Comparison of ENCODE assay signal across 3 cellular contexts in genomic region chr16:55563797-55564196, GRCh38.
TF ChIP-seq lines count a peak whose summit lies in the region.

No MANE protein-coding gene starts in this region.

TF ChIP-seq in SK-N-SH, 30 proteins besides CTCF, POLR2A, EP300 and RAD21:
- no peak for TF ChIP-seq GATA2 (CRISPR knock-in tag; IDR thresholded peaks at IDR 0.05)
- no peak for TF ChIP-seq TEAD4 (IDR thresholded peaks at IDR 0.05; ENCODE audit: borderline replicate concordance, insufficient read depth)
- no peak for TF ChIP-seq CHD2 (IDR thresholded peaks at IDR 0.05; ENCODE audit: low read length, partially characterized antibody)
- no peak for TF ChIP-seq USF2 (IDR thresholded peaks at IDR 0.05; ENCODE audit: borderline replicate concordance, low read depth, low read length)
- no peak for TF ChIP-seq IRF3 (IDR thresholded peaks at IDR 0.05; ENCODE audit: low read depth, low read length)
- TF ChIP-seq GABPA (IDR thresholded peaks at IDR 0.05; ENCODE audit: low read depth) = no peak
- no peak for TF ChIP-seq PBX3 (IDR thresholded peaks at IDR 0.05)
- no peak for TF ChIP-seq TCF12 (IDR thresholded peaks at IDR 0.05)
- TF ChIP-seq YY1 (IDR thresholded peaks at IDR 0.05; ENCODE audit: low read depth) = no peak
- no peak for TF ChIP-seq FOXJ3 (CRISPR knock-in tag; IDR thresholded peaks at IDR 0.05)
- no peak for TF ChIP-seq POLR2AphosphoS5 (IDR thresholded peaks at IDR 0.05; ENCODE audit: low read depth, low read length)
- no peak for TF ChIP-seq FOSL2 (IDR thresholded peaks at IDR 0.05; ENCODE audit: borderline replicate concordance, low read depth)

TF ChIP-seq in SK-N-SH treated with all-trans-retinoic acid at 6 μM for 48 hours, 23 proteins besides CTCF, POLR2A, EP300 and RAD21:
- TF ChIP-seq RARB (CRISPR knock-in tag; IDR thresholded peaks at IDR 0.05) (no peak), CSDC2 (CRISPR knock-in tag; IDR thresholded peaks at IDR 0.05) (no peak), ZC3H10 (CRISPR knock-in tag; IDR thresholded peaks at IDR 0.05) (no peak), ZNF8 (CRISPR knock-in tag; IDR thresholded peaks at IDR 0.05) (no peak), ZNF565 (CRISPR knock-in tag; conservative IDR thresholded peaks at IDR 0.05; ENCODE audit: low read depth) (no peak), ARNTL (CRISPR knock-in tag; IDR thresholded peaks at IDR 0.05; ENCODE audit: borderline replicate concordance, low read depth) (no peak), ISL1 (CRISPR knock-in tag; IDR thresholded peaks at IDR 0.05) (no peak), PPARA (CRISPR knock-in tag; IDR thresholded peaks at IDR 0.05; ENCODE audit: borderline replicate concordance) (no peak), GLIS3 (CRISPR knock-in tag; IDR thresholded peaks at IDR 0.05) (no peak), BACH2 (CRISPR knock-in tag; IDR thresholded peaks at IDR 0.05; ENCODE audit: borderline replicate concordance) (no peak), CREB5 (CRISPR knock-in tag; IDR thresholded peaks at IDR 0.05; ENCODE audit: low read depth) (no peak), PATZ1 (CRISPR knock-in tag; IDR thresholded peaks at IDR 0.05; ENCODE audit: borderline replicate concordance) (no peak), POU6F1 (CRISPR knock-in tag; IDR thresholded peaks at IDR 0.05; ENCODE audit: borderline replicate concordance, low read depth) (no peak), ZFP30 (CRISPR knock-in tag; IDR thresholded peaks at IDR 0.05) (no peak), TOX (CRISPR knock-in tag; IDR thresholded peaks at IDR 0.05; ENCODE audit: borderline replicate concordance) (no peak), CSRNP3 (CRISPR knock-in tag; IDR thresholded peaks at IDR 0.05) (no peak), TCF4 (CRISPR knock-in tag; IDR thresholded peaks at IDR 0.05; ENCODE audit: borderline replicate concordance) (no peak), ZNF70 (CRISPR knock-in tag; IDR thresholded peaks at IDR 0.05) (no peak), OSR1 (CRISPR knock-in tag; IDR thresholded peaks at IDR 0.05) (no peak), ESRRG (CRISPR knock-in tag; IDR thresholded peaks at IDR 0.05) (no peak)

TF ChIP-seq in endothelial cell of umbilical vein, 7 proteins besides CTCF, POLR2A, EP300 and RAD21:
- TF ChIP-seq JUN (IDR thresholded peaks at IDR 0.05; ENCODE audit: borderline replicate concordance, insufficient read depth, insufficient read length, low read depth) (peak; percentile 81), FOS (IDR thresholded peaks at IDR 0.05; ENCODE audit: borderline replicate concordance, insufficient read depth, low read length) (peak; percentile 60), MAX (IDR thresholded peaks at IDR 0.05; ENCODE audit: insufficient read depth, insufficient read length) (no peak), MYC (IDR thresholded peaks at IDR 0.05; ENCODE audit: low read depth, low read length) (no peak), EZH2 (IDR thresholded peaks at IDR 0.05; ENCODE audit: borderline replicate concordance, low read depth, low read length, severe bottlenecking) (no peak), POLR2AphosphoS5 (IDR thresholded peaks at IDR 0.05; ENCODE audit: insufficient read depth, low read depth, low read length) (no peak), GATA2 (IDR thresholded peaks at IDR 0.05; ENCODE audit: insufficient read depth, insufficient read length, low read depth, low read length) (peak; percentile 55)
